In the genomic region with DNA sequence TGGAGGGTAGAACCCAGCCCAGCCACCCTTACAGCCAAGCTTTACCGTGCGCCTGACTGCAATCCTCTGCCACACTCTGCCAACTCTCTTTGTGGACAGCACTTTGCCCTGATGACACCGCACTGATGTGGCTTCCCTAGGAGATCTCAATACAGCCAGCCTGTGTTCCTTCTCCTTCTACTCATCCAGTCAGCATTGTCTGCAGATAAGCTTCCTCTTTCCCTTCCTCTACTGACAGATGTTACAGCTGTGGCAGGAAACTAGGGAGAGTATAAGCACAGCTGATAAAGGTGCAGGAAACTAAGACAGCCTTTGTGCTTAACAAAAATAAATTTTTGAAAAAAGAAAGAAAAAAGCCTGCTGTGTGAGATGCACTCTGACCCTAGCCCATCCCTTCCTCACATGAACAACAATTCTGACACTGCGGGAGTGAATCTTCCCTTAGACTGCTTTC, we compare ENCODE assay signal across 10 cellular contexts. TPM values are rescaled to one million over a fixed set of nuclear protein-coding genes. Genes with fewer than 3 reads are reported as not detected.
A peak's percentile ranks its signal among the peaks of the same experiment; 100 is the strongest.
DNase-seq lines count a peak whose midpoint lies in the region; ATAC-seq and TF ChIP-seq lines count a peak whose summit lies in the region.
"Had no signal": no experiment of that assay in that cellular context is flagged by ENCODE, and none has a peak within 500 bp of the region (broad histone marks: within the 10 kb centered on the region; RNA-seq: fewer than 3 reads in every experiment).

No MANE protein-coding gene starts in this region.

- TF ChIP-seq CTCF in DOHH2 (IDR thresholded peaks at IDR 0.05; ENCODE audit: low read depth, low read length, poor library complexity, severe bottlenecking) (no peak), NB4 (IDR thresholded peaks at IDR 0.05; ENCODE audit: low read depth, low read length) (no peak), choroid plexus epithelial cell (conservative IDR thresholded peaks at IDR 0.05; ENCODE audit: low read depth, low read length) (no peak), GM20000 (IDR thresholded peaks at IDR 0.05; ENCODE audit: extremely low read depth, missing control alignments) (no peak)

- no peaks in the 10 kb centered on the region for H4K20me1 ChIP-seq in DOHH2 (ENCODE audit: control insufficient read depth, insufficient read depth, low read depth, low read length)

- H3K27ac ChIP-seq in DOHH2 (ENCODE audit: low read depth, low read length), result peak overlapping the region; percentile 2; the same call in 1 of the 2 replicates

- peaks cover 8% of the 10 kb centered on the region for H3K4me1 Mint-ChIP-seq in memory B cell

- H3K9me3 ChIP-seq in DOHH2 (ENCODE audit: control insufficient read depth, insufficient read depth, low read length), result no peaks in the 10 kb centered on the region

- H3F3A ChIP-seq in DOHH2 (ENCODE audit: control insufficient read depth, insufficient read depth), result no peaks in the 10 kb centered on the region; the same call in 1 of the 2 replicates

- H3K79me2 ChIP-seq in DOHH2 (ENCODE audit: control insufficient read depth, low read length), result no peaks in the 10 kb centered on the region

- no peaks in the 10 kb centered on the region for H3K27me3 ChIP-seq in DOHH2 (ENCODE audit: control insufficient read depth, low read length)

- peak overlapping the region; percentile 47 for H3K27ac Mint-ChIP-seq in memory B cell

- H3K4me3 Mint-ChIP-seq in memory B cell, result no peak overlapping the region
- H3K4me3 Mint-ChIP-seq: nephron had no signal

- H3K9me3 Mint-ChIP-seq in memory B cell, result no peaks in the 10 kb centered on the region
- H3K9me3 Mint-ChIP-seq: nephron had no signal

- no peaks in the 10 kb centered on the region for H3K27me3 Mint-ChIP-seq in memory B cell

- H3K9me2 ChIP-seq in DOHH2 (replicated peaks; ENCODE audit: control insufficient read depth, low read length), result no peaks in the 10 kb centered on the region

- peaks cover 16% of the 10 kb centered on the region for H3K36me3 Mint-ChIP-seq in memory B cell

- H3K4me2 ChIP-seq in DOHH2 (ENCODE audit: low read length), result no peak overlapping the region

- H3K4me1 ChIP-seq in DOHH2 (ENCODE audit: control insufficient read depth, low read length), result peaks cover 41% of the 10 kb centered on the region

- H3K4me3 ChIP-seq in DOHH2 (ENCODE audit: low read length) (no peak overlapping the region), NB4 (ENCODE audit: low read depth, low read length) (no peak overlapping the region), choroid plexus epithelial cell (ENCODE audit: low read depth, low read length) (no peak overlapping the region)

- TF ChIP-seq POLR2A in NB4 (IDR thresholded peaks at IDR 0.05; ENCODE audit: extremely low read depth, insufficient read length), result no peak

- H3K36me3 ChIP-seq in DOHH2 (ENCODE audit: control insufficient read depth, low read length), result peaks cover 62% of the 10 kb centered on the region

- ATAC-seq in memory B cell (ENCODE audit: low read depth) (no peak), HG02642 (IDR thresholded peaks at IDR 0.05; ENCODE audit: poor library complexity, unreplicated experiment) (no peak)

- DNase-seq in NB4 (ENCODE audit: low read depth), result peak; percentile 71
- peak; percentile 20 for DNase-seq in choroid plexus epithelial cell (ENCODE audit: low read depth)
- no peak for DNase-seq in memory B cell (ENCODE audit: low spot score in 2 of 2)
- no peak for DNase-seq in H4 (ENCODE audit: low spot score)
- DNase-seq in GM20000 (ENCODE audit: low spot score), result no peak
- no peak for DNase-seq in epidermal melanocyte (ENCODE audit: insufficient read length, low spot score)
- DNase-seq: NCI-H2029 had no signal

RNA-seq across cellular contexts. Expression of a gene that starts 25.0 kb away (rescaled TPM):
- total RNA-seq in H4 (2014; rRNA removed; shearing (Covaris generic)), result 5.4 and 6.1 TPM in 2 replicates

RNA-seq across cellular contexts. Expression of a gene that starts 48.6 kb away (rescaled TPM):
- total RNA-seq in H4 (2014; rRNA removed; shearing (Covaris generic)), result 122 and 143 TPM in 2 replicates

Comparison
In these comparisons a context has a peak if more than half of its experiments do, and no peak if none do; other contexts are left out.
1. DNase-seq: peak in NB4 (single experiment) and choroid plexus epithelial cell (single experiment); none in memory B cell (0 of 2), H4 (single experiment), GM20000 (single experiment) and epidermal melanocyte (single experiment).